27 cellular contexts compared by ENCODE assay signal in genomic region chr2:20565623-20566236, GRCh38.
DNase-seq lines count a peak whose midpoint lies in the region; ATAC-seq, FAIRE-seq and TF ChIP-seq lines count a peak whose summit lies in the region.
"Had no signal": no experiment of that assay in that cellular context is flagged by ENCODE, and none has a peak within 500 bp of the region (broad histone marks: within the 10 kb centered on the region; RNA-seq: fewer than 3 reads in every experiment).

No MANE protein-coding gene starts in this region.

- no peak overlapping the region for H3K14ac ChIP-seq in neuronal stem cell (ENCODE audit: low read length)

- H3K27ac ChIP-seq in BLaER1 treated with 17β-estradiol and CSF1 and Interleukin-3, amounts not matched to agents 10 nM and 100 nM = no peak overlapping the region
- H3K27ac ChIP-seq in adipose tissue (ENCODE audit: low read depth, low read length) (peak overlapping the region; percentile 42), kidney (ENCODE audit: low read depth in 2 of 2, low read length in 2 of 2) (no peak overlapping the region), neuronal stem cell (replicated peaks; ENCODE audit: low read length) (no peak overlapping the region)
- H3K27ac ChIP-seq: epithelial cell of prostate, left lung, ovary, Peyer's patch, WERI-Rb-1 had no signal

- peaks cover 2 to 10% (median 3%) of the 10 kb centered on the region in 3 donors for H3K27me3 Mint-ChIP-seq in CD14-positive monocyte (ENCODE audit: low read depth in 3 of 3)

- H3K27ac Mint-ChIP-seq in CD14-positive monocyte = peak overlapping the region in 1 of 7 donors; percentile 62
- H3K27ac Mint-ChIP-seq: stimulated activated naive B cell treated with anti-CD40 and anti-IgM and Interleukin-4, amounts not matched to agents 10 μg/mL and 1 μg/mL and 100 μg/mL, for 72 hours; T-helper 2 cell treated with Interferon-gamma antibody and Interleukin-4, amounts not matched to agents 5 μg/mL and 100 μg/mL, for 36 hours had no signal

- peaks cover 0 to 15% (median 0%) of the 10 kb centered on the region in 11 experiments; a peak in 2 of 22 replicates for H3K27me3 ChIP-seq in BLaER1 treated with 17β-estradiol and CSF1 and Interleukin-3, amounts not matched to agents 10 nM and 100 nM
- peaks cover 0 to 8% (median 0%) of the 10 kb centered on the region in 3 experiments for H3K27me3 ChIP-seq in neuronal stem cell (ENCODE audit: control insufficient read depth in 3 of 3, insufficient read depth in 3 of 3, low read depth in 1 of 3, low read length in 3 of 3)
- H3K27me3 ChIP-seq: left lung, ovary, Peyer's patch had no signal

- no peak for FAIRE-seq in kidney (lab: Jason Lieb, UNC)
- FAIRE-seq: frontal cortex had no signal

- peak; percentile 90 for DNase-seq in kidney
- DNase-seq in neuronal stem cell (ENCODE audit: low spot score) = no peak
- DNase-seq in CD14-positive monocyte (ENCODE audit: low spot score) = no peak
- DNase-seq: activated effector memory CD4-positive, alpha-beta T cell treated with anti-CD3 and anti-CD28 coated beads, Interleukin-2, amount 50 U/mL, for 16 hours; amniotic stem cell; C1 segment of cervical spinal cord; central memory CD4-positive, alpha-beta T cell; GDM1; NCI-H1105; NCI-H2081; NCI-H446; NK-92 treated with Interleukin-12 subunit alpha and Interleukin-12 subunit beta, amount 100 ng/mL, for 24 hours; stimulated activated CD4-positive, alpha-beta T cell treated with anti-CD3 and anti-CD28 coated beads, Interleukin-2, amount 100 ng/mL, for 24 hours; stimulated activated naive B cell treated with anti-CD40 and anti-IgM and Interleukin-4, amounts not matched to agents 10 μg/mL and 1 μg/mL and 100 μg/mL, for 72 hours; WERI-Rb-1 had no signal

- no peaks in the 10 kb centered on the region for H3K79me1 ChIP-seq in neuronal stem cell (ENCODE audit: low read depth, low read length)

- no peak overlapping the region; a peak in 1 of 22 replicates for H3K9ac ChIP-seq in BLaER1 treated with 17β-estradiol and CSF1 and Interleukin-3, amounts not matched to agents 10 nM and 100 nM
- H3K9ac ChIP-seq in kidney (ENCODE audit: low read length in 2 of 2) (no peak overlapping the region), neuronal stem cell (ENCODE audit: low read depth, low read length, poor library complexity) (no peak overlapping the region)

- intact Hi-C loops in kidney (cut with DNase I) (no loop called here), CD14-positive monocyte (cut with micrococcal nuclease) (no loop called here)

- peak overlapping the region; percentile 48 for H2AFZ ChIP-seq in neuronal stem cell (ENCODE audit: low read length)

- peak overlapping the region; percentile 83 for H2AK5ac ChIP-seq in neuronal stem cell (ENCODE audit: low read depth, low read length)

- H3K9me3 ChIP-seq in BLaER1 treated with 17β-estradiol and CSF1 and Interleukin-3, amounts not matched to agents 10 nM and 100 nM (replicated peaks in 1 of 11) = no peaks in the 10 kb centered on the region
- H3K9me3 ChIP-seq in kidney (ENCODE audit: control insufficient read depth in 1 of 2, low read length in 2 of 2) (no peaks in the 10 kb centered on the region), neuronal stem cell (replicated peaks in 1 of 2; ENCODE audit: control insufficient read depth in 2 of 2, insufficient read depth in 1 of 2, low read depth in 1 of 2, low read length in 2 of 2) (peaks cover 0 to 2% of the 10 kb centered on the region in 2 donors)
- H3K9me3 ChIP-seq: HAP-1, left lung, ovary, Peyer's patch had no signal

- no peak overlapping the region for H3K4me3 Mint-ChIP-seq in CD14-positive monocyte
- H3K4me3 Mint-ChIP-seq: stimulated activated naive B cell treated with anti-CD40 and anti-IgM and Interleukin-4, amounts not matched to agents 10 μg/mL and 1 μg/mL and 100 μg/mL, for 72 hours; T-helper 2 cell treated with Interferon-gamma antibody and Interleukin-4, amounts not matched to agents 5 μg/mL and 100 μg/mL, for 36 hours had no signal

- no peak overlapping the region for H3K4me3 ChIP-seq in BLaER1 treated with 17β-estradiol and CSF1 and Interleukin-3, amounts not matched to agents 10 nM and 100 nM
- no peak overlapping the region for H3K4me3 ChIP-seq in kidney (ENCODE audit: low read length in 2 of 2)
- H3K4me3 ChIP-seq in neuronal stem cell (ENCODE audit: low read length in 2 of 2) = no peak overlapping the region
- H3K4me3 ChIP-seq: HAP-1, left lung, ovary, Peyer's patch had no signal

- TF ChIP-seq CTCF in kidney (IDR thresholded peaks at IDR 0.05; ENCODE audit: borderline replicate concordance, extremely low read depth, insufficient read depth) = no peak
- no peak for TF ChIP-seq CTCF in CD14-positive monocyte (IDR thresholded peaks at IDR 0.05)

- no peak overlapping the region for H2BK120ac ChIP-seq in neuronal stem cell (ENCODE audit: low read depth, low read length)

- H3K36me3 Mint-ChIP-seq in CD14-positive monocyte = no peaks in the 10 kb centered on the region
- H3K36me3 Mint-ChIP-seq: stimulated activated naive B cell treated with anti-CD40 and anti-IgM and Interleukin-4, amounts not matched to agents 10 μg/mL and 1 μg/mL and 100 μg/mL, for 72 hours had no signal

- peaks cover 36 to 100% (median 88%) of the 10 kb centered on the region in 10 experiments for H3K4me1 ChIP-seq in BLaER1 treated with 17β-estradiol and CSF1 and Interleukin-3, amounts not matched to agents 10 nM and 100 nM
- H3K4me1 ChIP-seq in kidney (ENCODE audit: control insufficient read depth in 1 of 2, insufficient read depth in 1 of 2, low read depth in 1 of 2, low read length in 2 of 2) (peaks cover 20 to 22% of the 10 kb centered on the region in 2 donors), neuronal stem cell (ENCODE audit: control insufficient read depth in 2 of 2, insufficient read depth in 1 of 2, low read depth in 1 of 2, low read length in 2 of 2) (peaks cover 43 to 52% of the 10 kb centered on the region in 2 donors)
- H3K4me1 ChIP-seq: Peyer's patch had no signal

- no peak overlapping the region for H4K8ac ChIP-seq in neuronal stem cell (ENCODE audit: low read depth, low read length)

- H3K18ac ChIP-seq in neuronal stem cell (ENCODE audit: low read length) = no peak overlapping the region

- WGBS in adipose tissue, 3 donors = 40 to 73% (median 71%) methylated on average over 8 of the region's 8 CpGs
- no CpG with 5 or more reads among the region's 8 CpGs for WGBS in neuronal stem cell (ENCODE audit: extremely low coverage in 2 of 2, insufficient read length in 2 of 2, insufficient replicate concordance in 1 of 2), 2 donors

- no peaks in the 10 kb centered on the region for H3K36me3 ChIP-seq in BLaER1 treated with 17β-estradiol and CSF1 and Interleukin-3, amounts not matched to agents 10 nM and 100 nM
- no peaks in the 10 kb centered on the region for H3K36me3 ChIP-seq in kidney (ENCODE audit: control insufficient read depth in 1 of 2, insufficient read depth in 2 of 2, low read length in 2 of 2)
- H3K36me3 ChIP-seq in neuronal stem cell (replicated peaks in 1 of 2; ENCODE audit: control insufficient read depth in 2 of 2, insufficient read depth in 2 of 2, low read length in 2 of 2) = no peaks in the 10 kb centered on the region
- H3K36me3 ChIP-seq: HAP-1, left lung, ovary, Peyer's patch, WERI-Rb-1 had no signal

- no peaks in the 10 kb centered on the region; a peak in 1 of 22 replicates for H4K20me1 ChIP-seq in BLaER1 treated with 17β-estradiol and CSF1 and Interleukin-3, amounts not matched to agents 10 nM and 100 nM

- H2BK15ac ChIP-seq in neuronal stem cell (ENCODE audit: low read length) = peak overlapping the region; percentile 62

- H2BK5ac ChIP-seq in neuronal stem cell (ENCODE audit: low read length) = no peak overlapping the region

- no peak overlapping the region for H2BK12ac ChIP-seq in neuronal stem cell (ENCODE audit: low read length)

- ATAC-seq in HG03432 (IDR thresholded peaks at IDR 0.05; ENCODE audit: unreplicated experiment) (no peak), GM19467 (IDR thresholded peaks at IDR 0.05; ENCODE audit: unreplicated experiment) (no peak), HG03571 (IDR thresholded peaks at IDR 0.05; ENCODE audit: unreplicated experiment) (no peak)
- ATAC-seq: left lung had no signal

- H3K9me3 Mint-ChIP-seq in CD14-positive monocyte = no peaks in the 10 kb centered on the region
- H3K9me3 Mint-ChIP-seq: stimulated activated naive B cell treated with anti-CD40 and anti-IgM and Interleukin-4, amounts not matched to agents 10 μg/mL and 1 μg/mL and 100 μg/mL, for 72 hours; T-helper 2 cell treated with Interferon-gamma antibody and Interleukin-4, amounts not matched to agents 5 μg/mL and 100 μg/mL, for 36 hours had no signal

- H4K91ac ChIP-seq in neuronal stem cell (ENCODE audit: low read depth, low read length, poor library complexity) = no peak overlapping the region

- H3K4me1 Mint-ChIP-seq in CD14-positive monocyte = no peaks in the 10 kb centered on the region

- no peak overlapping the region for H3K4ac ChIP-seq in neuronal stem cell (ENCODE audit: low read length)

- peak overlapping the region in 10 of 11 experiments; percentile 6 to 88 (median 76); a peak in 20 of 22 replicates for H3K4me2 ChIP-seq in BLaER1 treated with 17β-estradiol and CSF1 and Interleukin-3, amounts not matched to agents 10 nM and 100 nM
- no peak overlapping the region for H3K4me2 ChIP-seq in neuronal stem cell (ENCODE audit: insufficient read depth, low read length, poor library complexity, severe bottlenecking)

- no peak overlapping the region for H3K23ac ChIP-seq in neuronal stem cell (ENCODE audit: low read depth, low read length, poor library complexity)
